In the genomic region with DNA sequence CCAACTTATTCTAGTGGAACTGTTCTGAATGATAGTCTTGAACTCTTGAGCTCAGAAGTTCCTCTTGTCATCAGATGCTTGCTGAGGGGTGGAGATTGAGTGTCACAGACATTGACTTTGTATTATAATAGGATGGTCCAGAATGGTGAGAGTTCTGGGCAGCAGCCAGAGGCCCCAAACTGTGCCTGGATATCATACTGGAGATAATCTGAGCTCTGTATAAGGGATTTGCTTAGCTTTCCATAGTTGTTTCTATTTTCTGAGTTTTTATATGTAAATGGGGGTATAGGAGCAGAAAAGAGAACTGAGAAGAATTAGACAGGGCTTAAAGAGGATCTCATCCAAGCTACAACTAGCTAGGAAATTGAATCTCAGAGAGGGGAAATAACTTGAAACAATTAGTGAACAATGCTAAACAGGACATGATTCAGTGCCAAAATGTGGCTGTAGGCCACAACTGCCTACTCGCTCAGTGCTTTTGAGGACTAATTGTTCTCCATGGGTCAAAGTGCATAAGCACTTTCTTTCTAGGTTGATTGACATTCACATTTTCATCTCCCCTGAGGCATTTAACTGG, we compare ENCODE assay signal across 14 cellular contexts. TPM values are rescaled to one million over a fixed set of nuclear protein-coding genes. Genes with fewer than 3 reads are reported as not detected.
DNase-seq lines count a peak whose midpoint lies in the region; ATAC-seq, FAIRE-seq and TF ChIP-seq lines count a peak whose summit lies in the region.
"Had no signal": no experiment of that assay in that cellular context is flagged by ENCODE, and none has a peak within 500 bp of the region (broad histone marks: within the 10 kb centered on the region; RNA-seq: fewer than 3 reads in every experiment).

No MANE protein-coding gene starts in this region.

- TF ChIP-seq RAD21 in HepG2 (CRISPR knock-in tag; IDR thresholded peaks at IDR 0.05) = no peak

- H3K4me1 Mint-ChIP-seq in activated CD8-positive, alpha-beta T cell treated with anti-CD3 and anti-CD28 coated beads for 36 hours (ENCODE audit: low read depth) = peaks cover 30% of the 10 kb centered on the region
- H3K4me1 Mint-ChIP-seq in activated CD8-positive, alpha-beta T cell treated with anti-CD3 and anti-CD28 coated beads, Interleukin-2, amount 10 ng/mL, durations not matched to agents 7 days and 5 days (ENCODE audit: low read depth) = peaks cover 9% of the 10 kb centered on the region

- no peak overlapping the region for H3K4me3 ChIP-seq in ascending aorta
- H3K4me3 ChIP-seq in HepG2 (replicated peaks in 1 of 3; ENCODE audit: insufficient read depth in 1 of 3, low read depth in 2 of 3, low read length in 3 of 3) = no peak overlapping the region
- no peak overlapping the region for H3K4me3 ChIP-seq in thyroid gland (replicated peaks in 1 of 3)
- H3K4me3 ChIP-seq: left lung had no signal

- no peak overlapping the region for H3K9ac ChIP-seq in HepG2 (ENCODE audit: insufficient read depth, low read depth, low read length)

- no peak overlapping the region for H3K4me2 ChIP-seq in HepG2 (ENCODE audit: low read depth, low read length)

- H3K36me3 ChIP-seq in ascending aorta (no peaks in the 10 kb centered on the region), HepG2 (replicated peaks in 1 of 2; ENCODE audit: control insufficient read depth in 1 of 2, insufficient read depth in 2 of 2, low read length in 2 of 2) (no peaks in the 10 kb centered on the region), thyroid gland (no peaks in the 10 kb centered on the region)
- H3K36me3 ChIP-seq: left lung had no signal

- no peak for TF ChIP-seq EP300 in HepG2 (IDR thresholded peaks at IDR 0.05; ENCODE audit: low read depth in 2 of 2, low read length in 2 of 2)
- TF ChIP-seq EP300 in HepG2 (CRISPR knock-in tag; IDR thresholded peaks at IDR 0.05; ENCODE audit: borderline replicate concordance) = no peak

- 5% methylated on average over 1 of the region's 1 CpG for WGBS in HepG2 (ENCODE audit: low lambda C conversion rate)
- 63 to 69% methylated on average over 1 of the region's 1 CpG for WGBS in thyroid gland, 2 donors

- intact Hi-C loops in activated CD8-positive, alpha-beta T cell treated with anti-CD3 and anti-CD28 coated beads for 36 hours (cut with micrococcal nuclease) = no loop called here
- intact Hi-C loops in ascending aorta (cut with DNase I) = no loop called here
- intact Hi-C loops in HepG2 (cut with micrococcal nuclease; ENCODE audit: unreplicated experiment) = loop anchor here (10.0 kb wide), 1 partner anchor 238 kb away; no protein-coding TSS in a partner anchor
- intact Hi-C loops in thyroid gland (cut with DNase I) = no loop called here

- no peaks in the 10 kb centered on the region for H3K36me3 Mint-ChIP-seq in activated CD8-positive, alpha-beta T cell treated with anti-CD3 and anti-CD28 coated beads for 36 hours (ENCODE audit: low read depth)
- H3K36me3 Mint-ChIP-seq in activated CD8-positive, alpha-beta T cell treated with anti-CD3 and anti-CD28 coated beads, Interleukin-2, amount 10 ng/mL, durations not matched to agents 7 days and 5 days (ENCODE audit: low read depth) = no peaks in the 10 kb centered on the region

- no peaks in the 10 kb centered on the region for H3K9me3 ChIP-seq in ascending aorta
- H3K9me3 ChIP-seq in HepG2 (ENCODE audit: low read length) = no peaks in the 10 kb centered on the region
- H3K9me3 ChIP-seq in thyroid gland = no peaks in the 10 kb centered on the region
- H3K9me3 ChIP-seq: left lung had no signal

- POLR2A ChIA-PET in activated CD8-positive, alpha-beta T cell treated with anti-CD3 and anti-CD28 coated beads for 36 hours (lab: Charles Lee) = interaction anchor here (0.9 to 1.3 kb wide), 2 partner anchors 9 to 11 kb away, joined by 4 to 5 read pairs; no protein-coding TSS in a partner anchor
- POLR2A ChIA-PET in activated CD8-positive, alpha-beta T cell treated with anti-CD3 and anti-CD28 coated beads, Interleukin-2, amount 10 ng/mL, durations not matched to agents 7 days and 5 days (lab: Charles Lee) = interaction anchor here (1.2 kb wide), 1 partner anchor 205 kb away, joined by 3 read pairs; no protein-coding TSS in a partner anchor
- POLR2A ChIA-PET in HepG2 (lab: Yijun Ruan, JAX) = no interaction called here

- no TSS peak for BruUV-seq in HepG2 (replicated peaks; lab: Mats Ljungman, UMichigan)

- H3K27ac ChIP-seq in ascending aorta (peak overlapping the region; percentile 49 to 61), HepG2 (ENCODE audit: extremely low read length, insufficient read depth, low read length) (no peak overlapping the region), thyroid gland (peak overlapping the region in 2 of 3 donors; percentile 19 to 35)

- H3K27me3 Mint-ChIP-seq in activated CD8-positive, alpha-beta T cell treated with anti-CD3 and anti-CD28 coated beads for 36 hours = no peaks in the 10 kb centered on the region
- no peaks in the 10 kb centered on the region for H3K27me3 Mint-ChIP-seq in activated CD8-positive, alpha-beta T cell treated with anti-CD3 and anti-CD28 coated beads, Interleukin-2, amount 10 ng/mL, durations not matched to agents 7 days and 5 days (ENCODE audit: low read depth)

- H2AFZ ChIP-seq in HepG2 (ENCODE audit: low read length) = no peak overlapping the region

- no peaks in the 10 kb centered on the region for H3K9me3 Mint-ChIP-seq in activated CD8-positive, alpha-beta T cell treated with anti-CD3 and anti-CD28 coated beads for 36 hours
- no peaks in the 10 kb centered on the region for H3K9me3 Mint-ChIP-seq in activated CD8-positive, alpha-beta T cell treated with anti-CD3 and anti-CD28 coated beads, Interleukin-2, amount 10 ng/mL, durations not matched to agents 7 days and 5 days (ENCODE audit: insufficient read depth)

- no peak for TF ChIP-seq CTCF in activated CD8-positive, alpha-beta T cell treated with anti-CD3 and anti-CD28 coated beads for 36 hours (IDR thresholded peaks at IDR 0.05)
- TF ChIP-seq CTCF in ascending aorta (IDR thresholded peaks at IDR 0.05) = no peak
- no peak for TF ChIP-seq CTCF in HepG2 (CRISPR knock-in tag; IDR thresholded peaks at IDR 0.05)
- TF ChIP-seq CTCF in thyroid gland (IDR thresholded peaks at IDR 0.05) = no peak
- no peak for TF ChIP-seq CTCF in GM13977 (IDR thresholded peaks at IDR 0.05; ENCODE audit: extremely low read depth, insufficient read depth, missing control alignments)

- in situ Hi-C loops in HepG2 (cut with HindIII; ENCODE audit: extremely low pct_ligation_motif_present, low pct_unique_long_range_greater_than_20kb) = loop anchor here (10.0 kb wide), 1 partner anchor 248 kb away; no protein-coding TSS in a partner anchor
- in situ Hi-C loops in GM13977 (cut with MboI; ENCODE audit: low pct_unique_long_range_greater_than_20kb, low sequenced_read_pairs, unreplicated experiment) = no loop called here

- H3K27me3 ChIP-seq in ascending aorta = no peaks in the 10 kb centered on the region
- no peaks in the 10 kb centered on the region for H3K27me3 ChIP-seq in HepG2 (ENCODE audit: control insufficient read depth in 1 of 2, insufficient read depth in 2 of 2, low read length in 2 of 2)
- H3K27me3 ChIP-seq in thyroid gland = no peaks in the 10 kb centered on the region
- H3K27me3 ChIP-seq: left lung had no signal

- no peaks in the 10 kb centered on the region for H3K79me2 ChIP-seq in HepG2 (ENCODE audit: insufficient read depth, low read length)

- TF ChIP-seq POLR2A in HepG2 (IDR thresholded peaks at IDR 0.05; ENCODE audit: insufficient read depth in 1 of 2, low read depth in 2 of 2, low read length in 2 of 2) (no peak), thyroid gland (IDR thresholded peaks at IDR 0.05) (no peak)

- H3K27ac Mint-ChIP-seq in activated CD8-positive, alpha-beta T cell treated with anti-CD3 and anti-CD28 coated beads for 36 hours = peak overlapping the region; percentile 37
- no peak overlapping the region for H3K27ac Mint-ChIP-seq in activated CD8-positive, alpha-beta T cell treated with anti-CD3 and anti-CD28 coated beads, Interleukin-2, amount 10 ng/mL, durations not matched to agents 7 days and 5 days

- no peaks in the 10 kb centered on the region for H4K20me1 ChIP-seq in HepG2 (ENCODE audit: insufficient read depth, low read length)

- CTCF ChIA-PET in activated CD8-positive, alpha-beta T cell treated with anti-CD3 and anti-CD28 coated beads for 36 hours (lab: Charles Lee) = interaction anchor here (0.6 to 1.3 kb wide), 4 partner anchors 9 to 273 kb away, joined by 3 read pairs; no protein-coding TSS in a partner anchor
- CTCF ChIA-PET in activated CD8-positive, alpha-beta T cell treated with anti-CD3 and anti-CD28 coated beads, Interleukin-2, amount 10 ng/mL, durations not matched to agents 7 days and 5 days (lab: Charles Lee) = interaction anchor here (0.9 to 2.0 kb wide), 7 partner anchors 11 to 275 kb away, joined by 3 to 8 read pairs (median 4); no protein-coding TSS in a partner anchor
- CTCF ChIA-PET in HepG2 (lab: Yijun Ruan, JAX; ENCODE audit: low intra/inter-chr PET ratio, low total read pairs) = no interaction called here

- ATAC-seq in activated CD8-positive, alpha-beta T cell treated with anti-CD3 and anti-CD28 coated beads for 36 hours = peak; percentile 74
- no peak for ATAC-seq in activated CD8-positive, alpha-beta T cell treated with anti-CD3 and anti-CD28 coated beads, Interleukin-2, amount 10 ng/mL, durations not matched to agents 7 days and 5 days
- ATAC-seq in HepG2 (no peak), HG02763 (IDR thresholded peaks at IDR 0.05; ENCODE audit: unreplicated experiment) (no peak), HG02840 (IDR thresholded peaks at IDR 0.05; ENCODE audit: low FRiP score, unreplicated experiment) (no peak)
- ATAC-seq: HCT116, left lung had no signal

- DNase-seq in activated CD8-positive, alpha-beta T cell treated with anti-CD3 and anti-CD28 coated beads for 36 hours = peak; percentile 26
- DNase-seq in activated CD8-positive, alpha-beta T cell treated with anti-CD3 and anti-CD28 coated beads, Interleukin-2, amount 10 ng/mL, durations not matched to agents 7 days and 5 days = no peak
- DNase-seq in ascending aorta (ENCODE audit: low spot score in 2 of 2) (no peak), HepG2 (ENCODE audit: low spot score) (no peak), thyroid gland (no peak), GM13977 (ENCODE audit: low spot score) (no peak)
- DNase-seq: amniotic stem cell, DMS 273 treated with DMSO at 0.1 percent for 48 hours, left lung, NCI-H2081 had no signal

- H3K4me1 ChIP-seq in ascending aorta (peaks cover 6 to 22% of the 10 kb centered on the region in 2 donors), HepG2 (ENCODE audit: insufficient read depth, low read length) (peaks cover 23% of the 10 kb centered on the region), thyroid gland (peaks cover 11 to 26% of the 10 kb centered on the region in 2 donors)
- H3K4me1 ChIP-seq: left lung had no signal

- no peak for FAIRE-seq in HepG2 (lab: Jason Lieb, UNC)
- FAIRE-seq: A204.1 had no signal

- H3K4me3 Mint-ChIP-seq in activated CD8-positive, alpha-beta T cell treated with anti-CD3 and anti-CD28 coated beads for 36 hours = no peak overlapping the region
- no peak overlapping the region for H3K4me3 Mint-ChIP-seq in activated CD8-positive, alpha-beta T cell treated with anti-CD3 and anti-CD28 coated beads, Interleukin-2, amount 10 ng/mL, durations not matched to agents 7 days and 5 days

RNA-seq across cellular contexts. Expression of a gene that starts 10.1 kb away (rescaled TPM):
- 10 to 100 TPM; 19.0 to 20.5 TPM for total RNA-seq in activated CD8-positive, alpha-beta T cell treated with anti-CD3 and anti-CD28 coated beads for 36 hours
- 10 to 100 TPM; 25.1 to 25.3 TPM for total RNA-seq in activated CD8-positive, alpha-beta T cell treated with anti-CD3 and anti-CD28 coated beads, Interleukin-2, amount 10 ng/mL, durations not matched to agents 7 days and 5 days
- 9.8 TPM for total RNA-seq in ascending aorta
- 25.3 and 28.0 TPM in 2 replicates for total RNA-seq in HepG2 (2016; rRNA removed; fragmentation: Illumina TruSeq; extraction: Trizol)
- 80.7 and 82.8 TPM in 2 replicates for total RNA-seq in HepG2 (2016; cell fraction: cytosol; rRNA removed; fragmentation: Illumina TruSeq; extraction: Trizol; ENCODE audit: low read depth)
- 19.9 and 24.2 TPM in 2 replicates for total RNA-seq in HepG2 (2016; cell fraction: insoluble cytoplasmic fraction; rRNA removed; fragmentation: Illumina TruSeq; extraction: Trizol)
- total RNA-seq in HepG2 (2016; cell fraction: membrane; rRNA removed; fragmentation: Illumina TruSeq; extraction: Trizol) = 18.5 and 22.8 TPM in 2 replicates
- total RNA-seq in HepG2 (2016; cell fraction: nucleus; rRNA removed; fragmentation: Illumina TruSeq; extraction: Trizol) = 34.7 and 44.8 TPM in 2 replicates
- 13.5 and 18.0 TPM in 2 replicates for polyA plus RNA-seq in HepG2 (2011; rRNA removed)
- 9.8 and 13.3 TPM in 2 replicates for polyA plus RNA-seq in HepG2 (2011; cell fraction: cytosol; rRNA removed)
- 6.6 and 8.6 TPM in 2 replicates for polyA plus RNA-seq in HepG2 (2011; cell fraction: nucleus; rRNA removed)
- polyA plus RNA-seq in HepG2 (2012) = 6.9 and 8.2 TPM in 2 replicates
- 0.61 and 0.95 TPM in 2 replicates for polyA plus RNA-seq in HepG2 (2016; cell fraction: cytosol; fragmentation: Illumina TruSeq; extraction: Trizol; ENCODE audit: low read depth)
- 9.0 and 9.3 TPM in 2 replicates for polyA plus RNA-seq in HepG2 (2016; cell fraction: insoluble cytoplasmic fraction; fragmentation: Illumina TruSeq; extraction: Trizol; ENCODE audit: low read depth)
- polyA plus RNA-seq in HepG2 (2016; cell fraction: membrane; fragmentation: Illumina TruSeq; extraction: Trizol; ENCODE audit: low read depth) = 1.7 and 2.1 TPM in 2 replicates
- 17.9 and 20.3 TPM in 2 replicates for polyA plus RNA-seq in HepG2 (2016; cell fraction: nucleus; fragmentation: Illumina TruSeq; extraction: Trizol; ENCODE audit: insufficient read depth, low read depth)
- 32.9 and 35.0 TPM in 2 replicates for polyA minus RNA-seq in HepG2 (2011; rRNA and poly(A)+ RNA removed; ENCODE audit: low replicate concordance)
- polyA minus RNA-seq in HepG2 (2011; cell fraction: cytosol; rRNA and poly(A)+ RNA removed) = 31.9 and 43.3 TPM in 2 replicates
- 48.0 and 49.5 TPM in 2 replicates for polyA minus RNA-seq in HepG2 (2011; cell fraction: nucleus; rRNA and poly(A)+ RNA removed)
- total RNA-seq in thyroid gland = 10 to 100 TPM; 47.3 to 68.7 (median 54.1) TPM
